ENCODE assay signal across 26 cellular contexts in genomic region chr1:119321661-119322419, GRCh38. TPM values are rescaled to one million over a fixed set of nuclear protein-coding genes. Genes with fewer than 3 reads are reported as not detected.
"Had no signal": no experiment of that assay in that cellular context is flagged by ENCODE, and none has a peak within 500 bp of the region (broad histone marks: within the 10 kb centered on the region; RNA-seq: fewer than 3 reads in every experiment).

No MANE protein-coding gene starts in this region.

- H3K27ac Mint-ChIP-seq: natural killer cell; progenitor cell of endocrine pancreas; stimulated activated memory B cell treated with anti-CD40 and anti-IgM and Interleukin-4, amounts not matched to agents 10 μg/mL and 1 μg/mL and 100 μg/mL, for 72 hours; stimulated activated naive CD8-positive, alpha-beta T cell treated with anti-CD3 and anti-CD28 coated beads, Interleukin-15, Interleukin-2, amounts not matched to agents 100 ng/mL and 50 ng/mL, for 24 hours had no signal

- H3K36me3 ChIP-seq: colonic mucosa, heart left ventricle, pancreas, spleen, tibial artery, upper lobe of left lung, uterus had no signal

- DNase-seq: colonic mucosa; effector CD8-positive, alpha-beta T cell; heart left ventricle; hippocampal formation; kidney glomerular epithelial cell; mammary epithelial cell; mucosa of descending colon; natural killer cell; occipital lobe; pancreas; right cardiac atrium; spleen; stimulated activated CD4-positive, alpha-beta T cell treated with anti-CD3 and anti-CD28 coated beads, Interleukin-15, amount 100 ng/mL, for 24 hours; stimulated activated CD4-positive, alpha-beta T cell treated with anti-CD3 and anti-CD28 coated beads, Interleukin-1b, Interleukin-23, amount 100 ng/mL, for 48 hours; stimulated activated CD4-positive, alpha-beta T cell treated with anti-CD3 and anti-CD28 coated beads, Interleukin-4, amount 100 ng/mL, for 24 hours; tibial artery; upper lobe of left lung; uterus had no signal

- H3K4me1 ChIP-seq: colonic mucosa, pancreas, uterus had no signal

- H3K4me3 ChIP-seq: colonic mucosa, heart left ventricle, mucosa of descending colon, pancreas, spleen, tibial artery, upper lobe of left lung, uterus had no signal

- H3K9me3 Mint-ChIP-seq: natural killer cell; stimulated activated memory B cell treated with anti-CD40 and anti-IgM and Interleukin-4, amounts not matched to agents 10 μg/mL and 1 μg/mL and 100 μg/mL, for 72 hours; stimulated activated naive CD8-positive, alpha-beta T cell treated with anti-CD3 and anti-CD28 coated beads, Interleukin-15, Interleukin-2, amounts not matched to agents 100 ng/mL and 50 ng/mL, for 24 hours had no signal

- H3K36me3 Mint-ChIP-seq: natural killer cell; stimulated activated memory B cell treated with anti-CD40 and anti-IgM and Interleukin-4, amounts not matched to agents 10 μg/mL and 1 μg/mL and 100 μg/mL, for 72 hours had no signal

- H3K9me3 ChIP-seq: colonic mucosa, heart left ventricle, mucosa of descending colon, pancreas, spleen, tibial artery, upper lobe of left lung, uterus had no signal

- ATAC-seq: heart left ventricle; mucosa of descending colon; natural killer cell; pancreas; right cardiac atrium; stimulated activated memory B cell treated with anti-CD40 and anti-IgM and Interleukin-4, amounts not matched to agents 10 μg/mL and 1 μg/mL and 100 μg/mL, for 72 hours had no signal

- H3K27me3 ChIP-seq: colonic mucosa, heart left ventricle, pancreas, tibial artery, upper lobe of left lung, uterus had no signal

- H3K27ac ChIP-seq: colonic mucosa, pancreas, spleen, tibial artery, upper lobe of left lung, uterus had no signal

- H3K4me3 Mint-ChIP-seq: natural killer cell; stimulated activated memory B cell treated with anti-CD40 and anti-IgM and Interleukin-4, amounts not matched to agents 10 μg/mL and 1 μg/mL and 100 μg/mL, for 72 hours; stimulated activated naive CD8-positive, alpha-beta T cell treated with anti-CD3 and anti-CD28 coated beads, Interleukin-15, Interleukin-2, amounts not matched to agents 100 ng/mL and 50 ng/mL, for 24 hours had no signal

RNA-seq across cellular contexts. Expression of gene HAO2, which starts 46.7 kb away (rescaled TPM):
- total RNA-seq: colonic mucosa, dermis microvascular lymphatic vessel endothelial cell, fibroblast of lung, glomerular endothelial cell, heart left ventricle, mammary epithelial cell, mucosa of descending colon, natural killer cell, occipital lobe, pancreas, progenitor cell of endocrine pancreas, right cardiac atrium, temporal lobe had no signal
- polyA plus RNA-seq: esophagus, fibroblast of lung, heart left ventricle, mammary epithelial cell, pancreas, right cardiac atrium had no signal
